8 cellular contexts compared by ENCODE assay signal in genomic region chr17:2058521-2059124, GRCh38. TPM values are rescaled to one million over a fixed set of nuclear protein-coding genes. Genes with fewer than 3 reads are reported as not detected.
DNase-seq lines count a peak whose midpoint lies in the region; ATAC-seq lines count a peak whose summit lies in the region.

No MANE protein-coding gene starts in this region.

- H3K4me3 Mint-ChIP-seq in activated naive CD8-positive, alpha-beta T cell treated with anti-CD3 and anti-CD28 coated beads for 36 hours = peak overlapping the region; percentile 34

- DNase-seq in GDM1 (lab: John Stamatoyannopoulos, UW) (peak; percentile 77), NOMO-1 treated with dmso at 0.1 percent for 144 hours (lab: John Stamatoyannopoulos, UW; ENCODE audit: unreplicated experiment) (peak; percentile 53), left ventricle myocardium superior (peak; percentile 90), skeletal muscle cell (ENCODE audit: low read depth) (no peak), OCI-M2 (lab: John Stamatoyannopoulos, UW; ENCODE audit: unreplicated experiment) (no peak)
- peak; percentile 75 for DNase-seq in activated naive CD8-positive, alpha-beta T cell treated with anti-CD3 and anti-CD28 coated beads for 36 hours

- ATAC-seq in left ventricle myocardium superior (peak; percentile 34), HG03097 (IDR thresholded peaks at IDR 0.05; ENCODE audit: low FRiP score, unreplicated experiment) (no peak), GM18511 (IDR thresholded peaks at IDR 0.05; ENCODE audit: unreplicated experiment) (no peak)

- intact Hi-C loops in left ventricle myocardium superior (cut with micrococcal nuclease) = no loop called here

- peak overlapping the region; percentile 42 for H3K4me3 ChIP-seq in skeletal muscle cell (ENCODE audit: low read depth, low read length)

- H3K36me3 Mint-ChIP-seq in activated naive CD8-positive, alpha-beta T cell treated with anti-CD3 and anti-CD28 coated beads for 36 hours = peaks cover 39% of the 10 kb centered on the region

- H3K27me3 Mint-ChIP-seq in activated naive CD8-positive, alpha-beta T cell treated with anti-CD3 and anti-CD28 coated beads for 36 hours = peaks cover 3% of the 10 kb centered on the region

- H3K9me3 Mint-ChIP-seq in activated naive CD8-positive, alpha-beta T cell treated with anti-CD3 and anti-CD28 coated beads for 36 hours = no peaks in the 10 kb centered on the region

- H3K4me1 Mint-ChIP-seq in activated naive CD8-positive, alpha-beta T cell treated with anti-CD3 and anti-CD28 coated beads for 36 hours = peaks cover 16% of the 10 kb centered on the region

- no peak overlapping the region for H3K27ac Mint-ChIP-seq in activated naive CD8-positive, alpha-beta T cell treated with anti-CD3 and anti-CD28 coated beads for 36 hours

RNA-seq across cellular contexts. Expression of gene HIC1, which starts 3.7 kb away (rescaled TPM):
- total RNA-seq in activated naive CD8-positive, alpha-beta T cell treated with anti-CD3 and anti-CD28 coated beads for 36 hours = 10 to 100 TPM; 36.7 to 37.8 TPM
- total RNA-seq in left ventricle myocardium superior = 19.0 TPM

RNA-seq across cellular contexts. Expression of gene OVCA2, which starts 16.8 kb away (rescaled TPM):
- 10 to 100 TPM; 38.4 to 39.0 TPM for total RNA-seq in activated naive CD8-positive, alpha-beta T cell treated with anti-CD3 and anti-CD28 coated beads for 36 hours
- total RNA-seq in left ventricle myocardium superior = 14.4 TPM

RNA-seq across cellular contexts. Expression of gene DPH1, which starts 28.7 kb away (rescaled TPM):
- 10 to 100 TPM; 34.7 to 35.3 TPM for total RNA-seq in activated naive CD8-positive, alpha-beta T cell treated with anti-CD3 and anti-CD28 coated beads for 36 hours
- total RNA-seq in left ventricle myocardium superior = 28.9 TPM

RNA-seq across cellular contexts. Expression of gene RTN4RL1, which starts 33.5 kb away (rescaled TPM):
- total RNA-seq in activated naive CD8-positive, alpha-beta T cell treated with anti-CD3 and anti-CD28 coated beads for 36 hours = under 1 TPM; 0.64 to 0.80 TPM
- 1.9 TPM for total RNA-seq in left ventricle myocardium superior

Comparison
In these comparisons a context has a peak if more than half of its experiments do, and no peak if none do; other contexts are left out.
1. DNase-seq: peak in GDM1 (single experiment), NOMO-1 treated with dmso at 0.1 percent for 144 hours (single experiment), activated naive CD8-positive, alpha-beta T cell treated with anti-CD3 and anti-CD28 coated beads for 36 hours (single experiment) and left ventricle myocardium superior (single experiment); none in skeletal muscle cell (single experiment) and OCI-M2 (single experiment).